1 cellular context compared by ENCODE assay signal in genomic region chr9:98887918-98888510, GRCh38.
TF ChIP-seq lines count a peak whose summit lies in the region.

No MANE protein-coding gene starts in this region.

TF ChIP-seq in K562, 482 proteins besides CTCF, POLR2A, EP300 and RAD21:
- TF ChIP-seq SMARCB1 (IDR thresholded peaks at IDR 0.05; ENCODE audit: insufficient read length, low read depth) (no peak), TAF7 (tag; IDR thresholded peaks at IDR 0.05) (0 out of 2 replicates have a peak, but pooled peaks have one; percentile 18), NFIC (IDR thresholded peaks at IDR 0.05) (peak; percentile 93), ZNF583 (CRISPR knock-in tag; IDR thresholded peaks at IDR 0.05) (0 out of 2 replicates have a peak, but pooled peaks have one; percentile 60), PKNOX1 (IDR thresholded peaks at IDR 0.05) (no peak), PRDM10 (IDR thresholded peaks at IDR 0.05; ENCODE audit: partially characterized antibody) (peak; percentile 82), NFIX (CRISPR knock-in tag; IDR thresholded peaks at IDR 0.05; ENCODE audit: low read depth) (peak; percentile 41; the same call in 1 of the 2 replicates), DDX20 (tag; IDR thresholded peaks at IDR 0.05; ENCODE audit: low read depth) (no peak), KLF6 (CRISPR knock-in tag; IDR thresholded peaks at IDR 0.05; ENCODE audit: borderline replicate concordance) (peak; percentile 26; the same call in 1 of the 2 replicates)
